ENCODE assay signal across 1 cellular context in genomic region chr1:156114101-156114918, GRCh38.
A peak's percentile ranks its signal among the peaks of the same experiment; 100 is the strongest.
TF ChIP-seq lines count a peak whose summit lies in the region.

Gene LMNA (plus strand): TSS chr1:156114711. CDS start chr1:156114919, 208 bp downstream.

TF ChIP-seq in K562, 482 proteins besides CTCF, POLR2A, EP300 and RAD21 (continued from another document):
- TF ChIP-seq ZBTB11 (CRISPR knock-in tag; IDR thresholded peaks at IDR 0.05) (0 out of 6 replicates have a peak, but pooled peaks of 1 of the 3 experiments have one; percentile 21), RCOR1 (IDR thresholded peaks at IDR 0.05; ENCODE audit: borderline replicate concordance in 1 of 2, low read depth in 2 of 2, low read length in 2 of 2) (peak in 1 of 2 experiments; percentile 33; a peak in 1 of 4 replicates), NFIC (IDR thresholded peaks at IDR 0.05) (peak; percentile 93), POLR3A (IDR thresholded peaks at IDR 0.05; ENCODE audit: borderline replicate concordance, extremely low read depth, insufficient read depth, insufficient read length) (no peak), ZBTB7A (IDR thresholded peaks at IDR 0.05; ENCODE audit: borderline replicate concordance, control insufficient read depth, low read depth, low read length) (peak; percentile 86; the same call in 1 of the 2 replicates), SAFB2 (IDR thresholded peaks at IDR 0.05; ENCODE audit: borderline replicate concordance, low read depth, low read length, severe bottlenecking) (no peak), HDAC1 (IDR thresholded peaks at IDR 0.05) (peak in 1 of 2 experiments; percentile 69; a peak in 2 of 4 replicates), HDAC2 (IDR thresholded peaks at IDR 0.05) (peak; percentile 88), CGGBP1 (CRISPR knock-in tag; IDR thresholded peaks at IDR 0.05) (0 out of 2 replicates have a peak, but pooled peaks have one; percentile 23), OTX1 (CRISPR knock-in tag; IDR thresholded peaks at IDR 0.05) (peak; percentile 59; the same call in 1 of the 2 replicates), KAT7 (CRISPR knock-in tag; IDR thresholded peaks at IDR 0.05; ENCODE audit: borderline replicate concordance) (0 out of 2 replicates have a peak, but pooled peaks have one; percentile 9), GATAD2A (IDR thresholded peaks at IDR 0.05) (peak; percentile 93; the same call in 1 of the 2 replicates), ZNF740 (CRISPR knock-in tag; IDR thresholded peaks at IDR 0.05) (peak; percentile 79), ZNF740 (tag; IDR thresholded peaks at IDR 0.05) (no peak), MLLT1 (IDR thresholded peaks at IDR 0.05) (peak in 1 of 2 experiments; percentile 14; a peak in 1 of 4 replicates), CC2D1A (IDR thresholded peaks at IDR 0.05) (0 out of 2 replicates have a peak, but pooled peaks have one; percentile 29), ZNF592 (IDR thresholded peaks at IDR 0.05) (peak; percentile 66; the same call in 1 of the 2 replicates), FIP1L1 (IDR thresholded peaks at IDR 0.05; ENCODE audit: low read depth, low read length, poor library complexity, severe bottlenecking) (peak; percentile 55), HCFC1 (IDR thresholded peaks at IDR 0.05; ENCODE audit: low read depth, low read length) (no peak), ZNF707 (CRISPR knock-in tag; conservative IDR thresholded peaks at IDR 0.05) (0 out of 2 replicates have a peak, but pooled peaks have one; percentile 42), RBM34 (IDR thresholded peaks at IDR 0.05; ENCODE audit: borderline replicate concordance, insufficient read depth, low read length) (0 out of 2 replicates have a peak, but pooled peaks have one; percentile 44), SMARCA5 (IDR thresholded peaks at IDR 0.05) (peak; percentile 62; the same call in 1 of the 2 replicates), TAL1 (IDR thresholded peaks at IDR 0.05) (no peak), E2F6 (IDR thresholded peaks at IDR 0.05; ENCODE audit: borderline replicate concordance in 1 of 2, extremely low read depth in 1 of 2, insufficient read depth in 1 of 2, insufficient read length in 1 of 2, low read depth in 1 of 2, low read length in 1 of 2, poor library complexity in 1 of 2, severe bottlenecking in 1 of 2) (peak in 1 of 2 experiments; percentile 61), MYNN (IDR thresholded peaks at IDR 0.05) (peak; percentile 93), MYNN (CRISPR knock-in tag; IDR thresholded peaks at IDR 0.05) (no peak), MECOM (CRISPR knock-in tag; IDR thresholded peaks at IDR 0.05) (no peak), MTF1 (CRISPR knock-in tag; IDR thresholded peaks at IDR 0.05; ENCODE audit: borderline replicate concordance) (no peak), YY1 (IDR thresholded peaks at IDR 0.05; ENCODE audit: borderline replicate concordance in 1 of 3, control insufficient read depth in 1 of 3, extremely low read depth in 1 of 3, insufficient read depth in 3 of 3, insufficient read length in 1 of 3, insufficient replicate concordance in 2 of 3, low read depth in 1 of 3, low read length in 2 of 3) (peak in 1 of 3 experiments; percentile 13), HBP1 (CRISPR knock-in tag; IDR thresholded peaks at IDR 0.05) (0 out of 2 replicates have a peak, but pooled peaks have one; percentile 63), SMARCA4 (IDR thresholded peaks at IDR 0.05) (peak; percentile 93), AFF1 (IDR thresholded peaks at IDR 0.05; ENCODE audit: low read depth in 1 of 2, partially characterized antibody in 2 of 2) (peak in 1 of 2 experiments; percentile 88), ZBED1 (IDR thresholded peaks at IDR 0.05) (no peak), CBFA2T3 (IDR thresholded peaks at IDR 0.05) (peak; percentile 34; the same call in 1 of the 2 replicates), HNRNPLL (IDR thresholded peaks at IDR 0.05; ENCODE audit: low read depth, low read length, poor library complexity, severe bottlenecking) (peak; percentile 13), ATF7 (IDR thresholded peaks at IDR 0.05) (peak; percentile 55; the same call in 1 of the 2 replicates), ZBTB26 (CRISPR knock-in tag; IDR thresholded peaks at IDR 0.05) (0 out of 2 replicates have a peak, but pooled peaks have one; percentile 49), FOS (IDR thresholded peaks at IDR 0.05; ENCODE audit: extremely low read depth, insufficient read length) (peak; percentile 75)
TF ChIP-seq in K562: peak in this region for 124.
